ENCODE assay signal across 19 cellular contexts in the genomic region with DNA sequence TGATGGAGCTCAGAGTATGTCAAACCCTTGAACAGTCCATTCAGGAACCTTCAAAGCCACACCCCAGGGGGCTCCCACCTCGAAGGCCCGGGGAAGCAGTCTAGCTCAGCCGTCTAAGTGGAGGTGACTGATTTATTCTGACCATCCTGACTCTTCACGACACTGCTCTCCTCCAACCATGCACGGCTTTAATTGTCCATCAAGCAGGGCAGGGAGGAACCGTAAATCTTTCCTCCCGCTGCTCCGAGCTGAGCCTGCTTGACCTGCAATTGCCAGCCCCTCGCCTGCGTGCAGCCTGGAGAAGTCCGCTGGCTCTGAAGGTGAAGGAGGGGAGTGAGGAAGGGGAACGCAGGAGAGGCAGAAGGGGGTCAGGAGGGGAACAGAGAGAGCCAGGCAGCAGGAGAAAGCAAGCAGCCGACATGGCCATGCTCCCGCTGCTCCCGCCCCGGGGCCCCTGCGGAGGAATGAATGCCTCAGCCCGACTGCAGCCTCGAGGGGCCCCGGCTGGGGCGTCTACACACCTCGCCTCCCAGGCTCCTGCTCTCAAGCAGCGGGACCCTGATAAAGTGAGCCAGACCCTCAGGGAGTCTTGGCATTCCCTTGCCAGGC. TPM values are rescaled to one million over a fixed set of nuclear protein-coding genes. Genes with fewer than 3 reads are reported as not detected.
DNase-seq lines count a peak whose midpoint lies in the region; TF ChIP-seq lines count a peak whose summit lies in the region.
"Had no signal": no experiment of that assay in that cellular context is flagged by ENCODE, and none has a peak within 500 bp of the region (broad histone marks: within the 10 kb centered on the region; RNA-seq: fewer than 3 reads in every experiment).

No MANE protein-coding gene starts in this region.

- H3K4me3 ChIP-seq in HEK293 (ENCODE audit: low read depth, low read length): no peak overlapping the region
- H3K4me3 ChIP-seq in hepatocyte: no peak overlapping the region
- H3K4me3 ChIP-seq in neuron (ENCODE audit: low read length): no peak overlapping the region
- no peak overlapping the region for H3K4me3 ChIP-seq in MG63

- no peaks in the 10 kb centered on the region for H3K79me2 ChIP-seq in hepatocyte

- H3K9me3 ChIP-seq in HEK293 (ENCODE audit: control insufficient read depth, insufficient read depth, low read depth, low read length) (no peaks in the 10 kb centered on the region), hepatocyte (ENCODE audit: low read depth) (no peaks in the 10 kb centered on the region), neuron (ENCODE audit: low read length) (no peaks in the 10 kb centered on the region), MG63 (no peaks in the 10 kb centered on the region)

- in situ Hi-C loops in G401 (cut with HindIII; ENCODE audit: low sequenced_read_pairs): no loop called here

- TF ChIP-seq CTCF in HEK293 (tag by site-specific recombination; IDR thresholded peaks at IDR 0.05): no peak
- no peak for TF ChIP-seq CTCF in hepatocyte (IDR thresholded peaks at IDR 0.05; ENCODE audit: poor library complexity)

- no peak overlapping the region for H2AFZ ChIP-seq in hepatocyte
- H2AFZ ChIP-seq in neuron (ENCODE audit: low read depth, low read length): peak overlapping the region; percentile 11

- DNase-seq in G401 (ENCODE audit: low spot score): peak; percentile 61
- DNase-seq in hepatocyte (ENCODE audit: low spot score): no peak
- no peak for DNase-seq in 8988T
- DNase-seq in MG63: no peak
- DNase-seq in AG08395 (ENCODE audit: low spot score): no peak
- DNase-seq: C1 segment of cervical spinal cord; CD8-positive, alpha-beta memory T cell; DMS53; EL; NCI-H1105 treated with DMSO at 0.1 percent for 48 hours; NCI-H187; NCI-H2107; NCI-H226; NCI-H524; PC-3 had no signal

- peak overlapping the region; percentile 51 for H3K4me2 ChIP-seq in hepatocyte

- H3K36me3 ChIP-seq in HEK293 (ENCODE audit: control insufficient read depth in 2 of 2, insufficient read depth in 1 of 2, low read length in 2 of 2) (no peaks in the 10 kb centered on the region), hepatocyte (replicated peaks; ENCODE audit: insufficient read depth, low read depth) (no peaks in the 10 kb centered on the region), neuron (ENCODE audit: insufficient read depth, low read length) (no peaks in the 10 kb centered on the region), MG63 (no peaks in the 10 kb centered on the region)

- H3K9me2 ChIP-seq in hepatocyte (replicated peaks; ENCODE audit: insufficient read depth): no peaks in the 10 kb centered on the region

- H4K20me1 ChIP-seq in hepatocyte (ENCODE audit: insufficient read depth, poor library complexity, severe bottlenecking): no peaks in the 10 kb centered on the region

- 40% methylated on average over 16 of the region's 23 CpGs for WGBS in hepatocyte (ENCODE audit: low lambda C conversion rate, missing lambda C conversion rate)

- peaks cover 50% of the 10 kb centered on the region for H3K27me3 ChIP-seq in hepatocyte
- peaks cover 72% of the 10 kb centered on the region for H3K27me3 ChIP-seq in neuron (ENCODE audit: insufficient read depth, low read length)
- H3K27me3 ChIP-seq in MG63: peaks cover 87% of the 10 kb centered on the region

- H3K4me1 ChIP-seq in HEK293 (ENCODE audit: control insufficient read depth, insufficient read depth, low read length) (no peaks in the 10 kb centered on the region), hepatocyte (ENCODE audit: insufficient read depth) (no peaks in the 10 kb centered on the region), neuron (ENCODE audit: insufficient read depth, low read length) (no peaks in the 10 kb centered on the region)

- H3K27ac ChIP-seq in HEK293 (ENCODE audit: extremely low read depth, low read depth, low read length) (no peak overlapping the region), hepatocyte (no peak overlapping the region)
- H3K27ac ChIP-seq: RWPE1 had no signal

- CTCF ChIA-PET in HEK293 (lab: Yijun Ruan, JAX): interaction anchor here (0.6 to 2.2 kb wide), 2 partner anchors 12 to 625 kb away, joined by 3 to 7 read pairs; no protein-coding TSS in a partner anchor

- POLR2A ChIA-PET in HEK293 (lab: Yijun Ruan, JAX): no interaction called here

TF ChIP-seq in HEK293, 187 proteins besides CTCF, POLR2A, EP300 and RAD21:
- TF ChIP-seq ZNF350 (tag by site-specific recombination; IDR thresholded peaks at IDR 0.05) (no peak), GLIS1 (tag by site-specific recombination; IDR thresholded peaks at IDR 0.05) (peak; percentile 30; the same call in 1 of the 2 replicates), ZFP69B (tag by site-specific recombination; IDR thresholded peaks at IDR 0.05) (no peak), HOXC10 (CRISPR knock-in tag; IDR thresholded peaks at IDR 0.05) (no peak), ZIC2 (tag by site-specific recombination; IDR thresholded peaks at IDR 0.05) (peak; percentile 97), EGR2 (tag by site-specific recombination; IDR thresholded peaks at IDR 0.05; ENCODE audit: low read depth) (no peak), ZNF777 (tag by site-specific recombination; IDR thresholded peaks at IDR 0.05; ENCODE audit: borderline replicate concordance) (0 out of 2 replicates have a peak, but pooled peaks have one; percentile 52), ZNF19 (tag by site-specific recombination; IDR thresholded peaks at IDR 0.05; ENCODE audit: low read depth) (no peak), ZBTB20 (tag by site-specific recombination; IDR thresholded peaks at IDR 0.05) (peak; percentile 50; the same call in 1 of the 2 replicates), ZNF133 (tag by site-specific recombination; IDR thresholded peaks at IDR 0.05) (no peak), ZNF184 (tag by site-specific recombination; IDR thresholded peaks at IDR 0.05) (no peak), ZNF335 (tag by site-specific recombination; conservative IDR thresholded peaks at IDR 0.05) (peak; percentile 26; the same call in 1 of the 2 replicates), ZNF311 (tag by site-specific recombination; IDR thresholded peaks at IDR 0.05; ENCODE audit: borderline replicate concordance) (no peak), GLIS2 (tag by site-specific recombination; IDR thresholded peaks at IDR 0.05) (no peak), KLF9 (tag by site-specific recombination; IDR thresholded peaks at IDR 0.05; ENCODE audit: low read depth) (no peak), KLF7 (tag by site-specific recombination; IDR thresholded peaks at IDR 0.05; ENCODE audit: borderline replicate concordance) (no peak), SCRT1 (tag by site-specific recombination; IDR thresholded peaks at IDR 0.05; ENCODE audit: borderline replicate concordance) (no peak)
- TF ChIP-seq, protein P1, sequence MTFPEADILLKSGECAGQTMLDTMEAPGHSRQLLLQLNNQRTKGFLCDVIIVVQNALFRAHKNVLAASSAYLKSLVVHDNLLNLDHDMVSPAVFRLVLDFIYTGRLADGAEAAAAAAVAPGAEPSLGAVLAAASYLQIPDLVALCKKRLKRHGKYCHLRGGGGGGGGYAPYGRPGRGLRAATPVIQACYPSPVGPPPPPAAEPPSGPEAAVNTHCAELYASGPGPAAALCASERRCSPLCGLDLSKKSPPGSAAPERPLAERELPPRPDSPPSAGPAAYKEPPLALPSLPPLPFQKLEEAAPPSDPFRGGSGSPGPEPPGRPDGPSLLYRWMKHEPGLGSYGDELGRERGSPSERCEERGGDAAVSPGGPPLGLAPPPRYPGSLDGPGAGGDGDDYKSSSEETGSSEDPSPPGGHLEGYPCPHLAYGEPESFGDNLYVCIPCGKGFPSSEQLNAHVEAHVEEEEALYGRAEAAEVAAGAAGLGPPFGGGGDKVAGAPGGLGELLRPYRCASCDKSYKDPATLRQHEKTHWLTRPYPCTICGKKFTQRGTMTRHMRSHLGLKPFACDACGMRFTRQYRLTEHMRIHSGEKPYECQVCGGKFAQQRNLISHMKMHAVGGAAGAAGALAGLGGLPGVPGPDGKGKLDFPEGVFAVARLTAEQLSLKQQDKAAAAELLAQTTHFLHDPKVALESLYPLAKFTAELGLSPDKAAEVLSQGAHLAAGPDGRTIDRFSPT (tag by site-specific recombination; IDR thresholded peaks at IDR 0.05): no peak

RNA-seq across cellular contexts. Expression of a gene that starts 10.1 kb away (rescaled TPM):
- not detected in 2 replicates for total RNA-seq in G401 (2014; rRNA removed; shearing (Covaris generic))
- total RNA-seq in hepatocyte: not detected in 2 replicates
- polyA plus RNA-seq in hepatocyte: 0.22 and 1.6 TPM in 2 replicates
- total RNA-seq in MG63 (2014; rRNA removed; shearing (Covaris generic); ENCODE audit: low replicate concordance): not detected in 2 replicates
- total RNA-seq: CD8-positive, alpha-beta memory T cell; LHCN-M2; PC-3 had no signal
- polyA plus RNA-seq: CD8-positive, alpha-beta memory T cell had no signal
